Comparison of ENCODE assay signal across 8 cellular contexts in the genomic region with DNA sequence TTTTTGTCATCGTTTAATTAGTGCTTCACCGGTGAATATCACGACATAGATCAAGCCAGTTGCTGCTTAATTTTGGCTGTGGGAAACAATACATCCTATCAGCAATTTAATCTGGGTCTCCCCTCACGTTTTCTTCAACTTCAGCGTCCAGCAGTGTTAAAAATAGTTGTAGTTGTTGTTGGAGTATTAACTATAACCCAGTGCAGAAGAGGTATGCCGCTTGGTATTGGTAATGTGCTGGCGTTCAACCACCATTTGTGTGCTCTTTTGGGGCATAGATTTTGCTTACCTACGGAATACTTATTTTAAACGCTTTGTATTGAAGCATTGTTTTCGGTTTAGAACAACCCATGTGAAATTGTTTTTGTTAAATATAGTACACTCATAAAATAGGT. TPM values are rescaled to one million over a fixed set of nuclear protein-coding genes. Genes with fewer than 3 reads are reported as not detected.
A peak's percentile ranks its signal among the peaks of the same experiment; 100 is the strongest.
DNase-seq lines count a peak whose midpoint lies in the region; ATAC-seq and TF ChIP-seq lines count a peak whose summit lies in the region.

No MANE protein-coding gene starts in this region.

- no peaks in the 10 kb centered on the region for H3K36me3 Mint-ChIP-seq in activated T-helper 2 cell treated with anti-CD3 and anti-CD28 coated beads, Interferon-gamma antibody, Interleukin-2, Interleukin-4, amounts not matched to agents 10 μg/mL and 5 μg/mL and 100 μg/mL, durations not matched to agents 14 hours and 24 hours and 36 hours (ENCODE audit: low read depth)
- no peaks in the 10 kb centered on the region for H3K36me3 Mint-ChIP-seq in immature natural killer cell

- no peaks in the 10 kb centered on the region for H3K9me3 Mint-ChIP-seq in activated T-helper 2 cell treated with anti-CD3 and anti-CD28 coated beads, Interferon-gamma antibody, Interleukin-2, Interleukin-4, amounts not matched to agents 10 μg/mL and 5 μg/mL and 100 μg/mL, durations not matched to agents 14 hours and 24 hours and 36 hours
- H3K9me3 Mint-ChIP-seq in immature natural killer cell: no peaks in the 10 kb centered on the region

- H3K27me3 Mint-ChIP-seq in activated T-helper 2 cell treated with anti-CD3 and anti-CD28 coated beads, Interferon-gamma antibody, Interleukin-2, Interleukin-4, amounts not matched to agents 10 μg/mL and 5 μg/mL and 100 μg/mL, durations not matched to agents 14 hours and 24 hours and 36 hours (ENCODE audit: low read depth): peaks cover 70% of the 10 kb centered on the region
- H3K27me3 Mint-ChIP-seq in immature natural killer cell (ENCODE audit: low read depth in 3 of 3): peaks cover 19 to 24% (median 22%) of the 10 kb centered on the region in 3 donors

- TF ChIP-seq POLR2A in heart left ventricle (IDR thresholded peaks at IDR 0.05) (no peak), stomach (IDR thresholded peaks at IDR 0.05) (no peak)

- H3K4me1 ChIP-seq in heart left ventricle (peaks cover 0 to 49% (median 23%) of the 10 kb centered on the region in 12 donors), stomach (peaks cover 13 to 62% (median 38%) of the 10 kb centered on the region in 4 donors)

- H3K27me3 ChIP-seq in heart left ventricle (peaks cover 0 to 5% (median 0%) of the 10 kb centered on the region in 9 donors), stomach (no peaks in the 10 kb centered on the region)

- peak overlapping the region; percentile 82 for H3K4me3 Mint-ChIP-seq in activated T-helper 2 cell treated with anti-CD3 and anti-CD28 coated beads, Interferon-gamma antibody, Interleukin-2, Interleukin-4, amounts not matched to agents 10 μg/mL and 5 μg/mL and 100 μg/mL, durations not matched to agents 14 hours and 24 hours and 36 hours (ENCODE audit: low read depth)
- peak overlapping the region; percentile 92 to 98 (median 95) for H3K4me3 Mint-ChIP-seq in immature natural killer cell

- ATAC-seq in heart left ventricle: no peak
- ATAC-seq in Right ventricle myocardium inferior: no peak
- ATAC-seq in HG03108 (IDR thresholded peaks at IDR 0.05; ENCODE audit: unreplicated experiment): no peak

- DNase-seq in heart left ventricle (no peak), Right ventricle myocardium inferior (ENCODE audit: missing footprints) (no peak), immature natural killer cell (no peak), stomach (no peak), occipital lobe (lab: John Stamatoyannopoulos, UW) (no peak)
- DNase-seq in activated T-helper 2 cell treated with anti-CD3 and anti-CD28 coated beads, Interferon-gamma antibody, Interleukin-2, Interleukin-4, amounts not matched to agents 10 μg/mL and 5 μg/mL and 100 μg/mL, durations not matched to agents 14 hours and 24 hours and 36 hours (ENCODE audit: low spot score): no peak
- DNase-seq in stimulated activated naive CD4-positive, alpha-beta T cell treated with Interleukin-2 at 50 U/mL for 16 hours (lab: John Stamatoyannopoulos, UW): no peak

- 0 to 1% (median 1%) methylated on average over 10 of the region's 10 CpGs for WGBS in heart left ventricle, 4 donors
- WGBS in stomach, 5 donors: 0 to 4% (median 2%) methylated on average over 10 of the region's 10 CpGs

- TF ChIP-seq EP300 in stomach (IDR thresholded peaks at IDR 0.05): no peak

- H3K36me3 ChIP-seq in heart left ventricle (no peaks in the 10 kb centered on the region), stomach (no peaks in the 10 kb centered on the region)

- TF ChIP-seq CTCF in heart left ventricle (IDR thresholded peaks at IDR 0.05) (no peak), stomach (IDR thresholded peaks at IDR 0.05) (no peak)

- H3K27ac ChIP-seq in heart left ventricle (peak overlapping the region in 8 of 12 donors; percentile 91 to 98 (median 96)), stomach (peak overlapping the region; percentile 79 to 99 (median 97))

- no peak overlapping the region for H3K27ac Mint-ChIP-seq in activated T-helper 2 cell treated with anti-CD3 and anti-CD28 coated beads, Interferon-gamma antibody, Interleukin-2, Interleukin-4, amounts not matched to agents 10 μg/mL and 5 μg/mL and 100 μg/mL, durations not matched to agents 14 hours and 24 hours and 36 hours
- peak overlapping the region; percentile 78 to 96 (median 90) for H3K27ac Mint-ChIP-seq in immature natural killer cell

- peak overlapping the region; percentile 65 to 94 (median 80) for H3K4me3 ChIP-seq in heart left ventricle
- H3K4me3 ChIP-seq in stomach: peak overlapping the region; percentile 69 to 86 (median 82)

- intact Hi-C loops in heart left ventricle (cut with DNase I): loop anchor here in 7 of 10 donors (2.0 to 10.0 kb wide), 7 partner anchors 37 to 179 kb away; a partner anchor contains a TSS
- intact Hi-C loops in Right ventricle myocardium inferior (cut with DNase I): loop anchor here (10.0 kb wide), 1 partner anchor 69 kb away; no protein-coding TSS in a partner anchor
- intact Hi-C loops in activated T-helper 2 cell treated with anti-CD3 and anti-CD28 coated beads, Interferon-gamma antibody, Interleukin-2, Interleukin-4, amounts not matched to agents 10 μg/mL and 5 μg/mL and 100 μg/mL, durations not matched to agents 14 hours and 24 hours and 36 hours (cut with micrococcal nuclease): loop anchor here (2.0 to 10.0 kb wide), 4 partner anchors 183 to 547 kb away; no protein-coding TSS in a partner anchor
- intact Hi-C loops in stomach (cut with DNase I; ENCODE audit: low total_unique reads): no loop called here

- H3K4me1 Mint-ChIP-seq in activated T-helper 2 cell treated with anti-CD3 and anti-CD28 coated beads, Interferon-gamma antibody, Interleukin-2, Interleukin-4, amounts not matched to agents 10 μg/mL and 5 μg/mL and 100 μg/mL, durations not matched to agents 14 hours and 24 hours and 36 hours (ENCODE audit: low read depth): peaks cover 20% of the 10 kb centered on the region
- peaks cover 52 to 60% of the 10 kb centered on the region in 2 donors for H3K4me1 Mint-ChIP-seq in immature natural killer cell

- H3K9me3 ChIP-seq in heart left ventricle (no peaks in the 10 kb centered on the region), stomach (no peaks in the 10 kb centered on the region)

RNA-seq across cellular contexts. Expression of a gene that starts 0.8 kb away (rescaled TPM):
- total RNA-seq in heart left ventricle (10 to 100 TPM in 6 of 9 donors, 1 to 10 TPM in 3; 7.8 to 13.4 (median 11.4) TPM), Right ventricle myocardium inferior (11.7 TPM), stomach (10 to 100 TPM; 10.5 to 46.8 (median 14.3) TPM), occipital lobe (125 TPM)
- polyA plus RNA-seq in heart left ventricle (1 to 10 TPM; 2.6 to 3.3 TPM), immature natural killer cell (1 to 10 TPM; 6.2 to 7.3 (median 6.5) TPM), stomach (1 to 10 TPM; 1.9 to 5.8 (median 2.3) TPM)
- total RNA-seq in activated T-helper 2 cell treated with anti-CD3 and anti-CD28 coated beads, Interferon-gamma antibody, Interleukin-2, Interleukin-4, amounts not matched to agents 10 μg/mL and 5 μg/mL and 100 μg/mL, durations not matched to agents 14 hours and 24 hours and 36 hours: 0.62 and 1.4 TPM in 2 replicates
